Comparison of ENCODE assay signal across 8 cellular contexts in genomic region chr11:46237248-46238077, GRCh38. TPM values are rescaled to one million over a fixed set of nuclear protein-coding genes. Genes with fewer than 3 reads are reported as not detected.
DNase-seq lines count a peak whose midpoint lies in the region; ATAC-seq, FAIRE-seq and TF ChIP-seq lines count a peak whose summit lies in the region.

No MANE protein-coding gene starts in this region.

- TF ChIP-seq POLR2A in GM12891 (IDR thresholded peaks at IDR 0.05; ENCODE audit: low read depth, low read length): no peak

- no peak for FAIRE-seq in GM12891 (lab: Jason Lieb, UNC)

- H3K27me3 ChIP-seq in muscle layer of colon (ENCODE audit: control insufficient read depth in 1 of 2, insufficient read depth in 2 of 2, low read length in 2 of 2): no peaks in the 10 kb centered on the region

- H3K4me1 ChIP-seq in muscle layer of colon (ENCODE audit: insufficient read depth, low read length): peaks cover 22% of the 10 kb centered on the region

- peak; percentile 48 for DNase-seq in GM12891 (ENCODE audit: insufficient read length, low spot score)
- peak; percentile 10 for DNase-seq in NCI-H774 (lab: John Stamatoyannopoulos, UW)
- peak; percentile 50 for DNase-seq in activated CD8-positive, alpha-beta memory T cell treated with anti-CD3 and anti-CD28 coated beads, Interleukin-2, amount 50 U/mL, for 4 hours
- DNase-seq in epithelial cell of prostate (ENCODE audit: low read depth, low spot score): no peak
- DNase-seq in stimulated activated naive CD4-positive, alpha-beta T cell (lab: John Stamatoyannopoulos, UW): peak in 4 of 6 experiments; percentile 21 to 56 (median 36)
- DNase-seq in cortex of kidney (lab: John Stamatoyannopoulos, UW): no peak

- H3K9me3 ChIP-seq in muscle layer of colon (ENCODE audit: low read length): no peaks in the 10 kb centered on the region

- ATAC-seq in HG02938 (IDR thresholded peaks at IDR 0.05; ENCODE audit: unreplicated experiment): no peak

- H3K4me3 ChIP-seq in muscle layer of colon (ENCODE audit: low read depth in 1 of 2, low read length in 2 of 2): peak overlapping the region; percentile 36 to 58

- H3K9ac ChIP-seq in muscle layer of colon (ENCODE audit: low read length): no peak overlapping the region

- H3K27ac ChIP-seq in epithelial cell of prostate (peak overlapping the region; percentile 78), muscle layer of colon (ENCODE audit: low read depth, low read length) (peak overlapping the region; percentile 32)

- H3K36me3 ChIP-seq in muscle layer of colon (ENCODE audit: insufficient read depth, low read length): no peaks in the 10 kb centered on the region

TF ChIP-seq in GM12891, 5 proteins besides CTCF, POLR2A, EP300 and RAD21:
- no peak for TF ChIP-seq PAX5 (IDR thresholded peaks at IDR 0.05; ENCODE audit: insufficient read depth, low read length, severe bottlenecking)
- no peak for TF ChIP-seq TAF1 (IDR thresholded peaks at IDR 0.05; ENCODE audit: low read depth, low read length)
- TF ChIP-seq POLR2AphosphoS5 (IDR thresholded peaks at IDR 0.05; ENCODE audit: low read depth, low read length): no peak
- TF ChIP-seq POU2F2 (IDR thresholded peaks at IDR 0.05; ENCODE audit: low read depth, low read length): no peak
- no peak for TF ChIP-seq SPI1 (IDR thresholded peaks at IDR 0.05; ENCODE audit: low read depth, low read length)

RNA-seq across cellular contexts. Expression of gene CREB3L1, which starts 40.0 kb away (rescaled TPM):
- 2.6 TPM for polyA plus RNA-seq in GM12891 (2012; ENCODE audit: low read depth, missing spikeins)

Comparison
In these comparisons a context has a peak if more than half of its experiments do, and no peak if none do; other contexts are left out.
1. DNase-seq: peak in GM12891 (single experiment), NCI-H774 (single experiment), activated CD8-positive, alpha-beta memory T cell treated with anti-CD3 and anti-CD28 coated beads, Interleukin-2, amount 50 U/mL, for 4 hours (single experiment) and stimulated activated naive CD4-positive, alpha-beta T cell (4 of 6); none in epithelial cell of prostate (single experiment) and cortex of kidney (single experiment).